ENCODE assay signal across 1 cellular context in genomic region chr16:379961-380836, GRCh38.
A peak's percentile ranks its signal among the peaks of the same experiment; 100 is the strongest.
TF ChIP-seq lines count a peak whose summit lies in the region.

No MANE protein-coding gene starts in this region.

TF ChIP-seq in K562, 482 proteins besides CTCF, POLR2A, EP300 and RAD21:
- peak; percentile 5 for TF ChIP-seq PCBP1 (IDR thresholded peaks at IDR 0.05; ENCODE audit: low read depth, low read length, poor library complexity, severe bottlenecking)
- TF ChIP-seq POLR2G (IDR thresholded peaks at IDR 0.05; ENCODE audit: low read depth, low read length): peak; percentile 3; the same call in 1 of the 2 replicates
- TF ChIP-seq ADNP (tag; IDR thresholded peaks at IDR 0.05): no peak
- TF ChIP-seq, protein P1, sequence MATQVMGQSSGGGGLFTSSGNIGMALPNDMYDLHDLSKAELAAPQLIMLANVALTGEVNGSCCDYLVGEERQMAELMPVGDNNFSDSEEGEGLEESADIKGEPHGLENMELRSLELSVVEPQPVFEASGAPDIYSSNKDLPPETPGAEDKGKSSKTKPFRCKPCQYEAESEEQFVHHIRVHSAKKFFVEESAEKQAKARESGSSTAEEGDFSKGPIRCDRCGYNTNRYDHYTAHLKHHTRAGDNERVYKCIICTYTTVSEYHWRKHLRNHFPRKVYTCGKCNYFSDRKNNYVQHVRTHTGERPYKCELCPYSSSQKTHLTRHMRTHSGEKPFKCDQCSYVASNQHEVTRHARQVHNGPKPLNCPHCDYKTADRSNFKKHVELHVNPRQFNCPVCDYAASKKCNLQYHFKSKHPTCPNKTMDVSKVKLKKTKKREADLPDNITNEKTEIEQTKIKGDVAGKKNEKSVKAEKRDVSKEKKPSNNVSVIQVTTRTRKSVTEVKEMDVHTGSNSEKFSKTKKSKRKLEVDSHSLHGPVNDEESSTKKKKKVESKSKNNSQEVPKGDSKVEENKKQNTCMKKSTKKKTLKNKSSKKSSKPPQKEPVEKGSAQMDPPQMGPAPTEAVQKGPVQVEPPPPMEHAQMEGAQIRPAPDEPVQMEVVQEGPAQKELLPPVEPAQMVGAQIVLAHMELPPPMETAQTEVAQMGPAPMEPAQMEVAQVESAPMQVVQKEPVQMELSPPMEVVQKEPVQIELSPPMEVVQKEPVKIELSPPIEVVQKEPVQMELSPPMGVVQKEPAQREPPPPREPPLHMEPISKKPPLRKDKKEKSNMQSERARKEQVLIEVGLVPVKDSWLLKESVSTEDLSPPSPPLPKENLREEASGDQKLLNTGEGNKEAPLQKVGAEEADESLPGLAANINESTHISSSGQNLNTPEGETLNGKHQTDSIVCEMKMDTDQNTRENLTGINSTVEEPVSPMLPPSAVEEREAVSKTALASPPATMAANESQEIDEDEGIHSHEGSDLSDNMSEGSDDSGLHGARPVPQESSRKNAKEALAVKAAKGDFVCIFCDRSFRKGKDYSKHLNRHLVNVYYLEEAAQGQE (CRISPR knock-in tag; IDR thresholded peaks at IDR 0.05; ENCODE audit: low read depth): no peak
- no peak for TF ChIP-seq ZNF217 (CRISPR knock-in tag; IDR thresholded peaks at IDR 0.05)
